ENCODE assay signal across 8 cellular contexts in the genomic region with DNA sequence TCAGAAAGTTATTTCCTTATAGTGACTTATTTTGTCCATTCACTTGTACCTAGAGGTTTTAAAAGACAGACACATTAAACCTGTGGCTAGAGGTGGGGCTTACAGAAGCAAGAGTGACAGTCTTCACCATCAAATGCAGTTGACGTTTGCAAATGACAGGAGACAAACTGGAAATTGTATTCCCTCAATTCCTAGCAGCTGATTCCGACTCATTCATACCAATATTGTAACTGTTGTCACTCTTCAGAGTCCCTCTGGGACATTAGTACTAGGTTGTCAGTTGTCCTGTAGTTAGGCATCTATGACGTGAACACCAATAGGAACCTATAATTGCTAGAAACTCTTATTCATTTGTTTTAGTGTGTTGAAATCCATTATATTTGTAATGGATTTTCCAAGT.
"Had no signal": no experiment of that assay in that cellular context is flagged by ENCODE, and none has a peak within 500 bp of the region (broad histone marks: within the 10 kb centered on the region; RNA-seq: fewer than 3 reads in every experiment).

No MANE protein-coding gene starts in this region.

- H3K4me3 ChIP-seq: GM12878 had no signal

- DNase-seq: GDM1, GF-D8 had no signal

- FAIRE-seq: G401.6, GM12878, GM12891, GM12892, GM18507, GM19239 had no signal

- ATAC-seq: GM12878 had no signal
